In genomic region chr18:13680612-13681011, GRCh38 we compare ENCODE assay signal across 8 cellular contexts. TPM values are rescaled to one million over a fixed set of nuclear protein-coding genes. Genes with fewer than 3 reads are reported as not detected.
DNase-seq lines count a peak whose midpoint lies in the region; ATAC-seq and TF ChIP-seq lines count a peak whose summit lies in the region.

No MANE protein-coding gene starts in this region.

- H3K9me3 ChIP-seq in MG63, result peaks cover 4% of the 10 kb centered on the region; the same call in 1 of the 2 replicates

- H3K36me3 Mint-ChIP-seq in stimulated activated memory B cell treated with anti-CD40 and anti-IgM and Interleukin-4, amounts not matched to agents 10 μg/mL and 1 μg/mL and 100 μg/mL, for 72 hours, result peaks cover 17% of the 10 kb centered on the region

- H3K27me3 ChIP-seq in MG63, result no peaks in the 10 kb centered on the region

- peak; percentile 25 for DNase-seq in ACHN
- DNase-seq in GM13977 (ENCODE audit: low spot score), result no peak
- peak; percentile 10 for DNase-seq in amniotic epithelial cell (ENCODE audit: low read depth)
- DNase-seq in iris pigment epithelial cell (ENCODE audit: low read depth), result peak; percentile 7
- no peak for DNase-seq in mucosa of gallbladder (ENCODE audit: low spot score)
- no peak for DNase-seq in MG63

- peaks cover 30% of the 10 kb centered on the region for H3K4me1 Mint-ChIP-seq in stimulated activated memory B cell treated with anti-CD40 and anti-IgM and Interleukin-4, amounts not matched to agents 10 μg/mL and 1 μg/mL and 100 μg/mL, for 72 hours

- peaks cover 31% of the 10 kb centered on the region for H3K36me3 ChIP-seq in MG63

- ATAC-seq in GM21825 (IDR thresholded peaks at IDR 0.05; ENCODE audit: unreplicated experiment), result no peak
- ATAC-seq in stimulated activated memory B cell treated with anti-CD40 and anti-IgM and Interleukin-4, amounts not matched to agents 10 μg/mL and 1 μg/mL and 100 μg/mL, for 72 hours, result no peak

- no peak overlapping the region for H3K4me3 ChIP-seq in MG63

- TF ChIP-seq CTCF in GM13977 (IDR thresholded peaks at IDR 0.05; ENCODE audit: extremely low read depth, insufficient read depth, missing control alignments), result peak; percentile 60

- H3K4me3 Mint-ChIP-seq in stimulated activated memory B cell treated with anti-CD40 and anti-IgM and Interleukin-4, amounts not matched to agents 10 μg/mL and 1 μg/mL and 100 μg/mL, for 72 hours, result no peak overlapping the region

- in situ Hi-C loops in ACHN (cut with HindIII; ENCODE audit: low pct_ligation_motif_present, low pct_unique_long_range_greater_than_20kb, low sequenced_read_pairs) (no loop called here), GM13977 (cut with MboI; ENCODE audit: low pct_unique_long_range_greater_than_20kb, low sequenced_read_pairs, unreplicated experiment) (no loop called here)

- no peaks in the 10 kb centered on the region for H3K27me3 Mint-ChIP-seq in stimulated activated memory B cell treated with anti-CD40 and anti-IgM and Interleukin-4, amounts not matched to agents 10 μg/mL and 1 μg/mL and 100 μg/mL, for 72 hours

- H3K9me3 Mint-ChIP-seq in stimulated activated memory B cell treated with anti-CD40 and anti-IgM and Interleukin-4, amounts not matched to agents 10 μg/mL and 1 μg/mL and 100 μg/mL, for 72 hours, result no peaks in the 10 kb centered on the region

- no peak overlapping the region for H3K27ac Mint-ChIP-seq in stimulated activated memory B cell treated with anti-CD40 and anti-IgM and Interleukin-4, amounts not matched to agents 10 μg/mL and 1 μg/mL and 100 μg/mL, for 72 hours

RNA-seq across cellular contexts. Expression of gene FAM210A, which starts 45.7 kb away (rescaled TPM):
- total RNA-seq in mucosa of gallbladder, result 9.9 TPM
- total RNA-seq in MG63 (2014; rRNA removed; shearing (Covaris generic); ENCODE audit: low replicate concordance), result 15.7 and 20.0 TPM in 2 replicates

RNA-seq across cellular contexts. Expression of gene RNMT, which starts 45.9 kb away (rescaled TPM):
- total RNA-seq in mucosa of gallbladder, result 24.5 TPM
- total RNA-seq in MG63 (2014; rRNA removed; shearing (Covaris generic); ENCODE audit: low replicate concordance), result 13.2 and 25.4 TPM in 2 replicates

Comparison
In these comparisons a context has a peak if more than half of its experiments do, and no peak if none do; other contexts are left out.
1. DNase-seq: peak in ACHN (single experiment), amniotic epithelial cell (single experiment) and iris pigment epithelial cell (single experiment); none in GM13977 (single experiment), mucosa of gallbladder (single experiment) and MG63 (single experiment).